8 cellular contexts compared by ENCODE assay signal in genomic region chr10:75403144-75404022, GRCh38. TPM values are rescaled to one million over a fixed set of nuclear protein-coding genes. Genes with fewer than 3 reads are reported as not detected.
A peak's percentile ranks its signal among the peaks of the same experiment; 100 is the strongest.
DNase-seq lines count a peak whose midpoint lies in the region; ATAC-seq and TF ChIP-seq lines count a peak whose summit lies in the region.

No MANE protein-coding gene starts in this region.

- peaks cover 5% of the 10 kb centered on the region for H3K36me3 ChIP-seq in thoracic aorta

- no peak overlapping the region for H3K27ac Mint-ChIP-seq in activated CD8-positive, alpha-beta memory T cell treated with anti-CD3 and anti-CD28 coated beads, Interleukin-2, amount 10 ng/mL, durations not matched to agents 7 days and 5 days

- no peak for ATAC-seq in activated CD8-positive, alpha-beta memory T cell treated with anti-CD3 and anti-CD28 coated beads, Interleukin-2, amount 10 ng/mL, durations not matched to agents 7 days and 5 days
- no peak for ATAC-seq in thoracic aorta (ENCODE audit: insufficient number of reproducible peaks, low FRiP score, low read depth)
- no peak for ATAC-seq in GM19397 (IDR thresholded peaks at IDR 0.05; ENCODE audit: unreplicated experiment)
- ATAC-seq in HG03025 (IDR thresholded peaks at IDR 0.05; ENCODE audit: low FRiP score, unreplicated experiment): no peak

- H3K4me3 Mint-ChIP-seq in activated CD8-positive, alpha-beta memory T cell treated with anti-CD3 and anti-CD28 coated beads, Interleukin-2, amount 10 ng/mL, durations not matched to agents 7 days and 5 days: peak overlapping the region; percentile 33

- peaks cover 77% of the 10 kb centered on the region for H3K27me3 Mint-ChIP-seq in activated CD8-positive, alpha-beta memory T cell treated with anti-CD3 and anti-CD28 coated beads, Interleukin-2, amount 10 ng/mL, durations not matched to agents 7 days and 5 days

- peak overlapping the region; percentile 96 for H3K27ac ChIP-seq in caudate nucleus (ENCODE audit: low read depth, low read length)
- peak overlapping the region; percentile 99 for H3K27ac ChIP-seq in thoracic aorta

- no peaks in the 10 kb centered on the region for H3K36me3 Mint-ChIP-seq in activated CD8-positive, alpha-beta memory T cell treated with anti-CD3 and anti-CD28 coated beads, Interleukin-2, amount 10 ng/mL, durations not matched to agents 7 days and 5 days

- no peaks in the 10 kb centered on the region for H3K9me3 Mint-ChIP-seq in activated CD8-positive, alpha-beta memory T cell treated with anti-CD3 and anti-CD28 coated beads, Interleukin-2, amount 10 ng/mL, durations not matched to agents 7 days and 5 days (ENCODE audit: low read depth)

- WGBS in lower leg skin, 2 donors: 1% methylated on average over 40 to 44 of the region's 58 CpGs

- no peaks in the 10 kb centered on the region for H3K27me3 ChIP-seq in thoracic aorta (replicated peaks; ENCODE audit: insufficient read depth)

- CTCF ChIA-PET in activated CD8-positive, alpha-beta memory T cell treated with anti-CD3 and anti-CD28 coated beads, Interleukin-2, amount 10 ng/mL, durations not matched to agents 7 days and 5 days (lab: Charles Lee): no interaction called here

- TF ChIP-seq CTCF in lower leg skin (IDR thresholded peaks at IDR 0.05) (no peak), thoracic aorta (IDR thresholded peaks at IDR 0.05) (no peak)

- H3K4me3 ChIP-seq in lower leg skin (ENCODE audit: low read depth, poor library complexity, severe bottlenecking) (peak overlapping the region; percentile 50), thoracic aorta (peak overlapping the region; percentile 84)

- TF ChIP-seq POLR2A in lower leg skin (IDR thresholded peaks at IDR 0.05): no peak

- H3K4me1 Mint-ChIP-seq in activated CD8-positive, alpha-beta memory T cell treated with anti-CD3 and anti-CD28 coated beads, Interleukin-2, amount 10 ng/mL, durations not matched to agents 7 days and 5 days: peaks cover 30% of the 10 kb centered on the region

- intact Hi-C loops in lower leg skin (cut with DNase I; ENCODE audit: low total_unique reads): no loop called here

- H3K4me1 ChIP-seq in thoracic aorta (ENCODE audit: control insufficient read depth in 1 of 2, low read depth in 2 of 2): peaks cover 0 to 36% of the 10 kb centered on the region in 2 donors

- no peaks in the 10 kb centered on the region for H3K9me3 ChIP-seq in thoracic aorta

- no peak for DNase-seq in activated CD8-positive, alpha-beta memory T cell treated with anti-CD3 and anti-CD28 coated beads, Interleukin-2, amount 10 ng/mL, durations not matched to agents 7 days and 5 days
- no peak for DNase-seq in activated CD8-positive, alpha-beta memory T cell treated with anti-CD3 and anti-CD28 coated beads for 24 hours
- DNase-seq in NCI-H345 treated with DMSO at 0.1 percent for 48 hours (lab: John Stamatoyannopoulos, UW; ENCODE audit: unreplicated experiment) (peak; percentile 39), caudate nucleus (lab: John Stamatoyannopoulos, UW) (peak in 32 of 61 donors; percentile 23 to 70 (median 56)), lower leg skin (ENCODE audit: low spot score in 2 of 2) (peak in 1 of 2 donors; percentile 89), thoracic aorta (ENCODE audit: low spot score) (no peak)

RNA-seq across cellular contexts. Expression of gene ZNF503, which starts 1.8 kb away (rescaled TPM):
- total RNA-seq in activated CD8-positive, alpha-beta memory T cell treated with anti-CD3 and anti-CD28 coated beads, Interleukin-2, amount 10 ng/mL, durations not matched to agents 7 days and 5 days: under 1 TPM; 0.35 to 0.80 TPM
- total RNA-seq in lower leg skin: 1 to 10 TPM; 4.8 to 8.6 (median 7.4) TPM
- 10 to 100 TPM; 28.8 to 42.3 TPM for total RNA-seq in thoracic aorta

RNA-seq across cellular contexts. Expression of gene LRMDA, which starts 28.0 kb away (rescaled TPM):
- total RNA-seq in activated CD8-positive, alpha-beta memory T cell treated with anti-CD3 and anti-CD28 coated beads, Interleukin-2, amount 10 ng/mL, durations not matched to agents 7 days and 5 days: not detected
- total RNA-seq in lower leg skin (1 to 10 TPM in 3 of 4 donors, under 1 TPM in 1; 0.76 to 6.4 (median 1.3) TPM), thoracic aorta (10 to 100 TPM in 1 of 2 donors, 1 to 10 TPM in 1; 8.3 to 36.6 TPM)

Comparison
In these comparisons a context has a peak if more than half of its experiments do, and no peak if none do; other contexts are left out.
1. DNase-seq: peak in NCI-H345 treated with DMSO at 0.1 percent for 48 hours (single experiment) and caudate nucleus (32 of 61); none in activated CD8-positive, alpha-beta memory T cell treated with anti-CD3 and anti-CD28 coated beads, Interleukin-2, amount 10 ng/mL, durations not matched to agents 7 days and 5 days (single experiment), activated CD8-positive, alpha-beta memory T cell treated with anti-CD3 and anti-CD28 coated beads for 24 hours (single experiment) and thoracic aorta (single experiment).